ENCODE assay signal across 17 cellular contexts in the genomic region with DNA sequence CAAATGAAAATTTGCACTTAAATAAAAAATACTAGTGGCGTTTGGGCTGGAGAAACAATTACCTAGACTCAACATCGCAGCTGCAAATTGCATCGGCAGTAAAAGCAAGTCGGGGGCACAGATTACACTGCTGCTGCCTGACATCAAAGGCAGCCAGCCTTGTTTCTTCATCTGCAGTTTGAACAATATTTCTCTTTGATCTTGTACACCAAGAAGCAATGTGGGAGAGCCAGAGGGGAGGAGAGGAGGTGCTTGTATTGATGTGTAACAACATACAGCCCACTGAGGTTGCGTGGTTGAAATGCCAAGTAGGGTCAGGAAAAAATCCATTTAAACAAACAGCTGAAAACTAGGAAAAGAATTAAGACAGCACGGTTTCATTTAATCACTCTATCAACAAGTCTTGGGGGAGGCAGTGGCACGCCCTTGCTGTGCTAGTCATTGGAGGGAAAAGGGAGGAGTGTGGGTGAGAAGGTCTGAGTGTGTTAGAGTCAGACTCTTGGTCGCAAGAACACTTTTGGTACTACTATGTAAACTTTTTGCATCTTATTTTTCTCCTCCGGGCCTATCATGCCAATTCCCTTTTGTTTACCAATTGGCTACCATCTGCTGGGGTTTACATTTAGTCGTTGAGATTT.
DNase-seq lines count a peak whose midpoint lies in the region; FAIRE-seq and TF ChIP-seq lines count a peak whose summit lies in the region.
"Had no signal": no experiment of that assay in that cellular context is flagged by ENCODE, and none has a peak within 500 bp of the region (broad histone marks: within the 10 kb centered on the region; RNA-seq: fewer than 3 reads in every experiment).

No MANE protein-coding gene starts in this region.

- intact Hi-C loops in transverse colon (cut with DNase I; ENCODE audit: low total_unique reads) = no loop called here

- no peaks in the 10 kb centered on the region for H4K20me1 ChIP-seq in neural progenitor cell (ENCODE audit: low read depth)

- no peaks in the 10 kb centered on the region for H3K36me3 Mint-ChIP-seq in neural progenitor cell
- H3K36me3 Mint-ChIP-seq in endodermal cell (ENCODE audit: low read depth) = no peaks in the 10 kb centered on the region
- H3K36me3 Mint-ChIP-seq: CD8-positive, alpha-beta T cell had no signal

- peaks cover 44% of the 10 kb centered on the region for H3K4me1 Mint-ChIP-seq in neural progenitor cell
- peaks cover 18% of the 10 kb centered on the region for H3K4me1 Mint-ChIP-seq in endodermal cell

- 28 to 42% methylated on average over 9 to 10 of the region's 10 CpGs for WGBS in transverse colon (ENCODE audit: low coverage in 1 of 2), 2 donors
- WGBS in endodermal cell (ENCODE audit: insufficient coverage in 1 of 2, insufficient read length in 1 of 2), 2 experiments = 88 to 94% methylated on average over 7 to 10 of the region's 10 CpGs

- H3K4me3 Mint-ChIP-seq in neural progenitor cell = no peak overlapping the region
- no peak overlapping the region for H3K4me3 Mint-ChIP-seq in endodermal cell
- H3K4me3 Mint-ChIP-seq: CD8-positive, alpha-beta T cell had no signal

- CTCF ChIA-PET in HEK293 (lab: Yijun Ruan, JAX) = no interaction called here

- H3K4me1 ChIP-seq in HEK293 (ENCODE audit: control insufficient read depth, insufficient read depth, low read length) (no peaks in the 10 kb centered on the region), neural progenitor cell (peaks cover 20% of the 10 kb centered on the region), BE2C (no peaks in the 10 kb centered on the region), transverse colon (no peaks in the 10 kb centered on the region), endodermal cell (ENCODE audit: control insufficient read depth, insufficient read depth, low read length) (no peaks in the 10 kb centered on the region)
- H3K4me1 ChIP-seq: SJSA1 had no signal

- no peaks in the 10 kb centered on the region for H3K36me3 ChIP-seq in HEK293 (ENCODE audit: control insufficient read depth in 2 of 2, insufficient read depth in 1 of 2, low read length in 2 of 2)
- H3K36me3 ChIP-seq in neural progenitor cell = no peaks in the 10 kb centered on the region
- no peaks in the 10 kb centered on the region for H3K36me3 ChIP-seq in BE2C
- no peaks in the 10 kb centered on the region for H3K36me3 ChIP-seq in transverse colon
- no peaks in the 10 kb centered on the region for H3K36me3 ChIP-seq in endodermal cell (ENCODE audit: control insufficient read depth, insufficient read depth, low read length)
- H3K36me3 ChIP-seq: SJSA1 had no signal

- H3K27ac ChIP-seq in HEK293 (ENCODE audit: extremely low read depth, low read depth, low read length) = no peak overlapping the region
- no peak overlapping the region for H3K27ac ChIP-seq in neural progenitor cell
- H3K27ac ChIP-seq in transverse colon = no peak overlapping the region
- no peak overlapping the region for H3K27ac ChIP-seq in endodermal cell (ENCODE audit: low read depth, low read length)
- H3K27ac ChIP-seq: SJSA1 had no signal

- no peak for TF ChIP-seq EP300 in transverse colon (IDR thresholded peaks at IDR 0.05; ENCODE audit: low read depth)

- no peaks in the 10 kb centered on the region for H3F3A ChIP-seq in neural progenitor cell (ENCODE audit: low read depth)

- TF ChIP-seq POLR2A in transverse colon (IDR thresholded peaks at IDR 0.05) = no peak

- no peaks in the 10 kb centered on the region for H3K79me2 ChIP-seq in neural progenitor cell (ENCODE audit: low read depth)

- H3K9ac ChIP-seq in neural progenitor cell (no peak overlapping the region), endodermal cell (ENCODE audit: extremely low read depth, low read length, poor library complexity, severe bottlenecking) (no peak overlapping the region)

- H2AFZ ChIP-seq in neural progenitor cell (replicated peaks) = no peak overlapping the region

- TF ChIP-seq CTCF in HEK293 (tag by site-specific recombination; IDR thresholded peaks at IDR 0.05) = no peak
- TF ChIP-seq CTCF in neural progenitor cell (IDR thresholded peaks at IDR 0.05) = no peak
- TF ChIP-seq CTCF in BE2C (IDR thresholded peaks at IDR 0.05; ENCODE audit: low read depth, low read length) = no peak
- no peak for TF ChIP-seq CTCF in transverse colon (IDR thresholded peaks at IDR 0.05)
- TF ChIP-seq CTCF in endodermal cell (conservative IDR thresholded peaks at IDR 0.05) = no peak

- H3K4me2 ChIP-seq in neural progenitor cell = no peak overlapping the region

- FAIRE-seq in endometrium (lab: Jason Lieb, UNC) = peak; percentile 78

- POLR2A ChIA-PET in HEK293 (lab: Yijun Ruan, JAX) = no interaction called here

- H3K4me3 ChIP-seq in HEK293 (ENCODE audit: low read depth, low read length) = no peak overlapping the region
- no peak overlapping the region for H3K4me3 ChIP-seq in neural progenitor cell
- no peak overlapping the region for H3K4me3 ChIP-seq in BE2C (ENCODE audit: low read depth, low read length)
- H3K4me3 ChIP-seq in transverse colon = no peak overlapping the region
- H3K4me3 ChIP-seq in endodermal cell (ENCODE audit: low read length) = no peak overlapping the region
- H3K4me3 ChIP-seq: SJSA1 had no signal

- H3K9me3 Mint-ChIP-seq in neural progenitor cell = no peaks in the 10 kb centered on the region
- H3K9me3 Mint-ChIP-seq in endodermal cell = no peaks in the 10 kb centered on the region
- H3K9me3 Mint-ChIP-seq: CD8-positive, alpha-beta T cell had no signal

- DNase-seq in AG20443 (ENCODE audit: low spot score) (peak; percentile 14), neural progenitor cell (ENCODE audit: low spot score) (no peak), BE2C (no peak), transverse colon (no peak), endodermal cell (no peak), AG08396 (ENCODE audit: low spot score) (no peak)
- DNase-seq: C1 segment of cervical spinal cord; Calu3; CD8-positive, alpha-beta T cell; H7; IMR-90; MV-4-11; NCI-H1694; NCI-H69 had no signal

- H3K27ac Mint-ChIP-seq in neural progenitor cell (peak overlapping the region; percentile 80), endodermal cell (no peak overlapping the region)
- H3K27ac Mint-ChIP-seq: CD8-positive, alpha-beta T cell had no signal

- H3K27me3 Mint-ChIP-seq in neural progenitor cell (ENCODE audit: insufficient read depth, low read depth) (no peaks in the 10 kb centered on the region), endodermal cell (ENCODE audit: insufficient read depth) (no peaks in the 10 kb centered on the region)

- no peaks in the 10 kb centered on the region for H3K9me3 ChIP-seq in HEK293 (ENCODE audit: control insufficient read depth, insufficient read depth, low read depth, low read length)
- H3K9me3 ChIP-seq in neural progenitor cell (ENCODE audit: low read depth) = no peaks in the 10 kb centered on the region
- H3K9me3 ChIP-seq in BE2C = no peaks in the 10 kb centered on the region
- no peaks in the 10 kb centered on the region for H3K9me3 ChIP-seq in transverse colon
- H3K9me3 ChIP-seq in endodermal cell (ENCODE audit: control insufficient read depth, low read length) = no peaks in the 10 kb centered on the region
- H3K9me3 ChIP-seq: SJSA1 had no signal

- H3K27me3 ChIP-seq in neural progenitor cell (no peaks in the 10 kb centered on the region), BE2C (no peaks in the 10 kb centered on the region), transverse colon (no peaks in the 10 kb centered on the region), endodermal cell (ENCODE audit: control insufficient read depth, insufficient read depth, low read length, poor library complexity, severe bottlenecking) (no peaks in the 10 kb centered on the region)

- in situ Hi-C loops in transverse colon (cut with MboI; ENCODE audit: low pct_ligation_motif_present in 1 of 4, low pct_unique_long_range_greater_than_20kb in 1 of 4, low sequenced_read_pairs in 3 of 4) = no loop called here

TF ChIP-seq in HEK293, 187 proteins besides CTCF, POLR2A, EP300 and RAD21:
- peak; percentile 64 for TF ChIP-seq EGR2 (tag by site-specific recombination; IDR thresholded peaks at IDR 0.05; ENCODE audit: low read depth)
- no peak for TF ChIP-seq HOXD13 (CRISPR knock-in tag; IDR thresholded peaks at IDR 0.05; ENCODE audit: borderline replicate concordance)
- TF ChIP-seq ZNF24 (tag by site-specific recombination; IDR thresholded peaks at IDR 0.05) = no peak
- no peak for TF ChIP-seq ZNF501 (tag by site-specific recombination; IDR thresholded peaks at IDR 0.05)
- peak; percentile 40 for TF ChIP-seq ZFHX2 (tag by site-specific recombination; conservative IDR thresholded peaks at IDR 0.05)
